13 cellular contexts compared by ENCODE assay signal in genomic region chr4:185384877-185385465, GRCh38. TPM values are rescaled to one million over a fixed set of nuclear protein-coding genes. Genes with fewer than 3 reads are reported as not detected.
DNase-seq lines count a peak whose midpoint lies in the region; ATAC-seq and TF ChIP-seq lines count a peak whose summit lies in the region.
"Had no signal": no experiment of that assay in that cellular context is flagged by ENCODE, and none has a peak within 500 bp of the region (broad histone marks: within the 10 kb centered on the region; RNA-seq: fewer than 3 reads in every experiment).

No MANE protein-coding gene starts in this region.

- H3K36me3 ChIP-seq in BLaER1 treated with 17β-estradiol and CSF1 and Interleukin-3, amounts not matched to agents 10 nM and 100 nM: peaks cover 0 to 31% (median 18%) of the 10 kb centered on the region in 11 experiments; a peak in 13 of 22 replicates
- no peaks in the 10 kb centered on the region for H3K36me3 ChIP-seq in KOPT-K1 (ENCODE audit: insufficient read depth, low read length)
- H3K36me3 ChIP-seq: brain microvascular endothelial cell, gastroesophageal sphincter had no signal

- H3K9me3 ChIP-seq in BLaER1 treated with 17β-estradiol and CSF1 and Interleukin-3, amounts not matched to agents 10 nM and 100 nM (replicated peaks in 1 of 11): peaks cover 14 to 33% (median 27%) of the 10 kb centered on the region in 11 experiments
- H3K9me3 ChIP-seq in KOPT-K1 (ENCODE audit: insufficient read depth, low read length, poor library complexity, severe bottlenecking): peaks cover 15% of the 10 kb centered on the region
- H3K9me3 ChIP-seq: gastroesophageal sphincter had no signal

- H4K20me1 ChIP-seq in BLaER1 treated with 17β-estradiol and CSF1 and Interleukin-3, amounts not matched to agents 10 nM and 100 nM: no peaks in the 10 kb centered on the region

- H3K4me3 Mint-ChIP-seq in endothelial cell (ENCODE audit: unreplicated experiment): peak overlapping the region; percentile 25
- H3K4me3 Mint-ChIP-seq in nephron progenitor cell: peak overlapping the region; percentile 14
- H3K4me3 Mint-ChIP-seq: CD4-positive, CD25-positive, alpha-beta regulatory T cell had no signal

- no peak for TF ChIP-seq CTCF in endothelial cell (IDR thresholded peaks at IDR 0.05; ENCODE audit: unreplicated experiment)
- TF ChIP-seq CTCF in nephron progenitor cell (IDR thresholded peaks at IDR 0.05): no peak

- peaks cover 21% of the 10 kb centered on the region for H3K36me3 Mint-ChIP-seq in endothelial cell (ENCODE audit: low read depth, unreplicated experiment)
- peaks cover 25% of the 10 kb centered on the region for H3K36me3 Mint-ChIP-seq in nephron progenitor cell (ENCODE audit: low read depth)

- peak overlapping the region; percentile 61 to 85 (median 75) for H3K4me2 ChIP-seq in BLaER1 treated with 17β-estradiol and CSF1 and Interleukin-3, amounts not matched to agents 10 nM and 100 nM

- peak overlapping the region in 10 of 11 experiments; percentile 48 to 88 (median 81); a peak in 19 of 22 replicates for H3K27ac ChIP-seq in BLaER1 treated with 17β-estradiol and CSF1 and Interleukin-3, amounts not matched to agents 10 nM and 100 nM
- H3K27ac ChIP-seq in KOPT-K1 (ENCODE audit: low read depth, low read length, poor library complexity, severe bottlenecking): peak overlapping the region; percentile 55
- H3K27ac ChIP-seq: brain microvascular endothelial cell had no signal

- DNase-seq in endothelial cell (ENCODE audit: low spot score): no peak
- peak; percentile 9 for DNase-seq in nephron progenitor cell
- DNase-seq in activated gamma-delta T cell treated with Interleukin-2 at 50 U/mL for 16 hours: no peak
- DNase-seq in NCI-H1105 (lab: John Stamatoyannopoulos, UW): no peak
- DNase-seq in NCI-H82 treated with DMSO at 0.1 percent for 48 hours (lab: John Stamatoyannopoulos, UW; ENCODE audit: unreplicated experiment): no peak
- DNase-seq: brain microvascular endothelial cell; CD4-positive, CD25-positive, alpha-beta regulatory T cell; NCI-H1092; NK-92 treated with Interleukin-12 subunit alpha and Interleukin-12 subunit beta, amount 100 ng/mL, for 24 hours had no signal

- ATAC-seq in GM18873 (IDR thresholded peaks at IDR 0.05; ENCODE audit: low FRiP score, unreplicated experiment): no peak
- ATAC-seq: gastroesophageal sphincter had no signal

- H3K9me3 Mint-ChIP-seq in endothelial cell (ENCODE audit: unreplicated experiment) (peaks cover 6% of the 10 kb centered on the region), nephron progenitor cell (peaks cover 37% of the 10 kb centered on the region)

- H3K4me1 Mint-ChIP-seq in endothelial cell (ENCODE audit: unreplicated experiment) (peaks cover 33% of the 10 kb centered on the region), nephron progenitor cell (peaks cover 20% of the 10 kb centered on the region)

- no peaks in the 10 kb centered on the region for H3K27me3 Mint-ChIP-seq in endothelial cell (ENCODE audit: unreplicated experiment)
- no peaks in the 10 kb centered on the region for H3K27me3 Mint-ChIP-seq in nephron progenitor cell (ENCODE audit: low read depth, poor library complexity)

- H3K27me3 ChIP-seq in BLaER1 treated with 17β-estradiol and CSF1 and Interleukin-3, amounts not matched to agents 10 nM and 100 nM: no peaks in the 10 kb centered on the region
- H3K27me3 ChIP-seq: brain microvascular endothelial cell, gastroesophageal sphincter had no signal

- peak overlapping the region; percentile 56 to 78 (median 67); a peak in 21 of 22 replicates for H3K9ac ChIP-seq in BLaER1 treated with 17β-estradiol and CSF1 and Interleukin-3, amounts not matched to agents 10 nM and 100 nM

- peak overlapping the region in 7 of 10 experiments; percentile 15 to 58 (median 42); a peak in 8 of 20 replicates for H3K4me3 ChIP-seq in BLaER1 treated with 17β-estradiol and CSF1 and Interleukin-3, amounts not matched to agents 10 nM and 100 nM
- H3K4me3 ChIP-seq: gastroesophageal sphincter had no signal

- H3K4me1 ChIP-seq in BLaER1 treated with 17β-estradiol and CSF1 and Interleukin-3, amounts not matched to agents 10 nM and 100 nM: peaks cover 21 to 36% (median 30%) of the 10 kb centered on the region in 10 experiments

- H3K27ac Mint-ChIP-seq in endothelial cell (ENCODE audit: unreplicated experiment) (peak overlapping the region; percentile 98), nephron progenitor cell (peak overlapping the region; percentile 88)
- H3K27ac Mint-ChIP-seq: CD4-positive, CD25-positive, alpha-beta regulatory T cell had no signal

RNA-seq across cellular contexts. Expression of gene LRP2BP, which starts 10.8 kb away (rescaled TPM):
- 0.92 TPM for total RNA-seq in endothelial cell (ENCODE audit: unreplicated experiment)

RNA-seq across cellular contexts. Expression of gene ANKRD37, which starts 11.7 kb away (rescaled TPM):
- 2.6 TPM for total RNA-seq in endothelial cell (ENCODE audit: unreplicated experiment)

RNA-seq across cellular contexts. Expression of gene UFSP2, which starts 40.8 kb away (rescaled TPM):
- 27.4 TPM for total RNA-seq in endothelial cell (ENCODE audit: unreplicated experiment)
